ENCODE assay signal across 8 cellular contexts in the genomic region with DNA sequence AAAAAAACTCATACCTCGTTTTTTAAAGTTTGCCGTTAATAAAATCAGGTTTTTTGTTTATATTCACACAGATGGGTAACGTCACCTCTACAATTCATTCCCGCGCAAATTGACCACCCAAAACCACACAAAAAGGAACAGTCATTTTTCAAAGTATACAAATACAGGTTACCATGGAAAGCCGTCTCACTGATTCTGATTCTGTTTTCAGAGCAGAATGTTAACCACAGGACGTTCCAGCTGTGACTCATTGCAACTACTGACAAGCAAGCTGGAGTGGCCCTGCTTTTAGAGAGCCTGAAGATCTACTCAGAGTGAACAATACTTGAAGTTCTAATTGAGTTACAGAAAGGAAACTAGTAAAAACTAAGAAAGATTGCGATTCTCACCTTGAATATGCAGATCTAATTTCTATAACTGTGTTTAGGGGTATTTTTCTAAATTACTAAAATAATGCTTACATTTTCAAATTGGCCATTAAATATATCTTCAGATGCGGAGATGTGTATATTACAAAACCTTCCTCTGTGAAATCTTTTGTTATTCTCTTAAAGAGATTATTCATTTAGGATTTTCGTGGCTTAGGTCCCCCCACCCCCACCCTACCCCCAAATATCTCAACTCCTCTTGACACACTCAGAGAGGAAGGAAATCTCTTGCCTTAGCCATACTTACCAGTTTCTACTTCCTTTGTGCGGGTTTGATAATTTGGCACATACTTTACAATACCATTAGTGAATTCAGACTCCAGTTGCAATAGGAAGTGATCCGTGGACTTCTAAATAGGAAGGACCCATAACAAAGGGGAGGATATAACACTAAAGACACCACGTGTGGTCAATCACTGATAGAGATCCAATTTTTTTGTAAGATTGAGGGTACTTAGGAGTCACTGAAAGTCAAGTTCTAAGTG.
DNase-seq lines count a peak whose midpoint lies in the region; ATAC-seq and TF ChIP-seq lines count a peak whose summit lies in the region.

No MANE protein-coding gene starts in this region.

- peak overlapping the region; percentile 52 for H3K4me3 Mint-ChIP-seq in type B pancreatic cell

- H2BK12ac ChIP-seq in neuronal stem cell (ENCODE audit: low read length), result no peak overlapping the region

- no peak overlapping the region for H3K23ac ChIP-seq in neuronal stem cell (ENCODE audit: low read depth, low read length, poor library complexity)

- no peaks in the 10 kb centered on the region for H3K27me3 Mint-ChIP-seq in type B pancreatic cell

- no peak for TF ChIP-seq CTCF in GM10266 (IDR thresholded peaks at IDR 0.05; ENCODE audit: control insufficient read depth, insufficient read depth, low read depth, missing control alignments)
- no peak for TF ChIP-seq CTCF in type B pancreatic cell (conservative IDR thresholded peaks at IDR 0.05)

- peaks cover 36% of the 10 kb centered on the region for H3K4me1 Mint-ChIP-seq in type B pancreatic cell (ENCODE audit: unreplicated experiment)

- no peaks in the 10 kb centered on the region for H3K79me1 ChIP-seq in neuronal stem cell (ENCODE audit: low read depth, low read length)

- H3K4ac ChIP-seq in neuronal stem cell (ENCODE audit: low read length), result no peak overlapping the region

- H3K9me3 Mint-ChIP-seq in type B pancreatic cell, result peaks cover 6% of the 10 kb centered on the region

- peak overlapping the region; percentile 39 for H3K27ac Mint-ChIP-seq in type B pancreatic cell

- WGBS in neuronal stem cell (ENCODE audit: extremely low coverage in 2 of 2, insufficient read length in 2 of 2, insufficient replicate concordance in 1 of 2), 2 donors, result no CpG with 5 or more reads among the region's 13 CpGs

- no peaks in the 10 kb centered on the region for H3K36me3 ChIP-seq in neuronal stem cell (replicated peaks in 1 of 2; ENCODE audit: control insufficient read depth in 2 of 2, insufficient read depth in 2 of 2, low read length in 2 of 2)

- no peak overlapping the region for H2AK5ac ChIP-seq in neuronal stem cell (ENCODE audit: low read depth, low read length)

- peak overlapping the region; percentile 50 for H3K27ac ChIP-seq in epithelial cell of prostate
- peak overlapping the region; percentile 26 for H3K27ac ChIP-seq in neuronal stem cell (replicated peaks; ENCODE audit: low read length)

- H3K4me3 ChIP-seq in neuronal stem cell (ENCODE audit: low read length in 2 of 2), result no peak overlapping the region

- H4K91ac ChIP-seq in neuronal stem cell (ENCODE audit: low read depth, low read length, poor library complexity), result no peak overlapping the region

- H3K9ac ChIP-seq in neuronal stem cell (ENCODE audit: low read depth, low read length, poor library complexity), result no peak overlapping the region

- no peak overlapping the region for H2BK15ac ChIP-seq in neuronal stem cell (ENCODE audit: low read length)

- H3K4me1 ChIP-seq in neuronal stem cell (ENCODE audit: control insufficient read depth in 2 of 2, insufficient read depth in 1 of 2, low read depth in 1 of 2, low read length in 2 of 2), result peaks cover 23 to 51% of the 10 kb centered on the region in 2 donors

- H3K4me2 ChIP-seq in neuronal stem cell (ENCODE audit: insufficient read depth, low read length, poor library complexity, severe bottlenecking), result no peak overlapping the region

- H2AFZ ChIP-seq in neuronal stem cell (ENCODE audit: low read length), result peak overlapping the region; percentile 43

- peaks cover 3 to 12% of the 10 kb centered on the region in 2 donors for H3K9me3 ChIP-seq in neuronal stem cell (replicated peaks in 1 of 2; ENCODE audit: control insufficient read depth in 2 of 2, insufficient read depth in 1 of 2, low read depth in 1 of 2, low read length in 2 of 2)

- H2BK120ac ChIP-seq in neuronal stem cell (ENCODE audit: low read depth, low read length), result no peak overlapping the region

- DNase-seq in GM10266 (ENCODE audit: extremely low spot score) (peak; percentile 55), NCI-H1092 treated with DMSO at 0.1 percent for 48 hours (lab: John Stamatoyannopoulos, UW) (peak; percentile 10), epithelial cell of prostate (ENCODE audit: low read depth, low spot score) (peak; percentile 58), neuronal stem cell (ENCODE audit: low spot score) (no peak), type B pancreatic cell (ENCODE audit: extremely low spot score, unreplicated experiment) (no peak), NCI-H187 treated with DMSO at 0.1 percent for 48 hours (lab: John Stamatoyannopoulos, UW) (no peak)
- DNase-seq in activated CD8-positive, alpha-beta memory T cell treated with anti-CD3 and anti-CD28 coated beads for 48 hours (ENCODE audit: low read depth in 2 of 3, low spot score in 2 of 3), result peak in 2 of 3 experiments; percentile 38 to 44

- peaks cover 6% of the 10 kb centered on the region for H3K36me3 Mint-ChIP-seq in type B pancreatic cell

- peak; percentile 93 for ATAC-seq in HG02588 (IDR thresholded peaks at IDR 0.05; ENCODE audit: unreplicated experiment)

- no peak overlapping the region for H2BK5ac ChIP-seq in neuronal stem cell (ENCODE audit: low read length)

- no peak overlapping the region for H4K8ac ChIP-seq in neuronal stem cell (ENCODE audit: low read depth, low read length)

- no peaks in the 10 kb centered on the region for H3K27me3 ChIP-seq in neuronal stem cell (ENCODE audit: control insufficient read depth in 3 of 3, insufficient read depth in 3 of 3, low read depth in 1 of 3, low read length in 3 of 3)

- no peak overlapping the region for H3K14ac ChIP-seq in neuronal stem cell (ENCODE audit: low read length)

- H3K18ac ChIP-seq in neuronal stem cell (ENCODE audit: low read length), result no peak overlapping the region

Comparison
In these comparisons a context has a peak if more than half of its experiments do, and no peak if none do; other contexts are left out.
1. DNase-seq: peak in GM10266 (single experiment), NCI-H1092 treated with DMSO at 0.1 percent for 48 hours (single experiment), activated CD8-positive, alpha-beta memory T cell treated with anti-CD3 and anti-CD28 coated beads for 48 hours (2 of 3) and epithelial cell of prostate (single experiment); none in neuronal stem cell (single experiment), type B pancreatic cell (single experiment) and NCI-H187 treated with DMSO at 0.1 percent for 48 hours (single experiment).